Comparison of ENCODE assay signal across 14 cellular contexts in genomic region chr18:9996104-9996503, GRCh38.
DNase-seq lines count a peak whose midpoint lies in the region; ATAC-seq and TF ChIP-seq lines count a peak whose summit lies in the region.
"Had no signal": no experiment of that assay in that cellular context is flagged by ENCODE, and none has a peak within 500 bp of the region (broad histone marks: within the 10 kb centered on the region; RNA-seq: fewer than 3 reads in every experiment).

No MANE protein-coding gene starts in this region.

- H3K9me3 ChIP-seq in vagina = no peaks in the 10 kb centered on the region

- H3K4me1 ChIP-seq in vagina = peaks cover 34% of the 10 kb centered on the region

- ATAC-seq in Right ventricle myocardium superior (ENCODE audit: poor library complexity) = no peak
- ATAC-seq: HCT116 had no signal

- no peak overlapping the region for H3K4me3 ChIP-seq in fibroblast of villous mesenchyme (ENCODE audit: low read depth, low read length)
- no peak overlapping the region for H3K4me3 ChIP-seq in vagina

- no peak for TF ChIP-seq CTCF in fibroblast of villous mesenchyme (IDR thresholded peaks at IDR 0.05; ENCODE audit: insufficient read depth, low read depth, low read length)
- TF ChIP-seq CTCF in vagina (IDR thresholded peaks at IDR 0.05) = no peak

- intact Hi-C loops in vagina (cut with DNase I) (no loop called here), Right ventricle myocardium superior (cut with DNase I) (no loop called here)

- H3K27me3 ChIP-seq in vagina = no peaks in the 10 kb centered on the region

- DNase-seq in EH (ENCODE audit: low read depth) (peak; percentile 49), M059J (ENCODE audit: low read depth) (peak; percentile 51), fibroblast of villous mesenchyme (ENCODE audit: low read depth) (peak; percentile 92), vagina (ENCODE audit: extremely low spot score in 2 of 2) (no peak), Right ventricle myocardium superior (no peak), HPDE6-E6E7 (ENCODE audit: extremely low spot score) (no peak), T-helper 2 cell (no peak)
- DNase-seq: ACHN; C1 segment of cervical spinal cord; CD4-positive, alpha-beta memory T cell; DMS153; DMS79 treated with DMSO at 0.1 percent for 48 hours; GF-D8 had no signal

- peak overlapping the region; percentile 14 for H3K27ac ChIP-seq in vagina

- no peak for TF ChIP-seq POLR2A in vagina (IDR thresholded peaks at IDR 0.05)

- H3K36me3 ChIP-seq in vagina = no peaks in the 10 kb centered on the region

Comparison
In these comparisons a context has a peak if more than half of its experiments do, and no peak if none do; other contexts are left out.
1. DNase-seq: peak in EH (single experiment), M059J (single experiment) and fibroblast of villous mesenchyme (single experiment); none in vagina (0 of 2), Right ventricle myocardium superior (single experiment), HPDE6-E6E7 (single experiment) and T-helper 2 cell (0 of 5).